21 cellular contexts compared by ENCODE assay signal in genomic region chr12:26043139-26044006, GRCh38.
DNase-seq lines count a peak whose midpoint lies in the region; FAIRE-seq and TF ChIP-seq lines count a peak whose summit lies in the region.
"Had no signal": no experiment of that assay in that cellular context is flagged by ENCODE, and none has a peak within 500 bp of the region (broad histone marks: within the 10 kb centered on the region; RNA-seq: fewer than 3 reads in every experiment).

No MANE protein-coding gene starts in this region.

- TF ChIP-seq CTCF in keratinocyte (optimal IDR thresholded peaks at IDR 0.05 in 1 of 3, IDR thresholded peaks at IDR 0.05 in 1 of 3, conservative IDR thresholded peaks at IDR 0.05 in 1 of 3; ENCODE audit: extremely low read depth in 1 of 3, insufficient read depth in 2 of 3, low read length in 3 of 3), result no peak

- H3K9me3 Mint-ChIP-seq in activated CD4-positive, alpha-beta T cell treated with anti-CD3 and anti-CD28 coated beads, Interleukin-2, amount 10 ng/mL, durations not matched to agents 7 days and 5 days, result no peaks in the 10 kb centered on the region
- H3K9me3 Mint-ChIP-seq: activated CD4-positive, alpha-beta memory T cell treated with anti-CD3 and anti-CD28 coated beads for 36 hours; central memory CD8-positive, alpha-beta T cell; stimulated activated naive CD8-positive, alpha-beta T cell treated with anti-CD3 and anti-CD28 coated beads, Interleukin-15, amount 100 ng/mL, for 72 hours had no signal

- DNase-seq in NCI-H82 (lab: John Stamatoyannopoulos, UW) (peak; percentile 40), NCI-H82 treated with DMSO at 0.1 percent for 48 hours (lab: John Stamatoyannopoulos, UW; ENCODE audit: unreplicated experiment) (no peak), keratinocyte (ENCODE audit: low read depth, low spot score) (no peak), superior temporal gyrus (ENCODE audit: extremely low spot score) (peak; percentile 73), DMS 273 (lab: John Stamatoyannopoulos, UW; ENCODE audit: unreplicated experiment) (no peak), activated gamma-delta T cell treated with Interleukin-2 at 50 U/mL for 16 hours (no peak)
- DNase-seq in activated CD4-positive, alpha-beta T cell treated with anti-CD3 and anti-CD28 coated beads, Interleukin-2, amount 10 ng/mL, durations not matched to agents 7 days and 5 days, result no peak
- DNase-seq: activated CD4-positive, alpha-beta memory T cell treated with anti-CD3 and anti-CD28 coated beads for 36 hours; activated T-cell treated with anti-CD3 and anti-CD28 coated beads for 4 hours; AML-193; erythroblast; left cardiac atrium; NCI-H524 treated with DMSO at 0.1 percent for 48 hours; stimulated activated CD4-positive, alpha-beta T cell treated with anti-CD3 and anti-CD28 coated beads, Interleukin-4, amount 100 ng/mL, for 1 hour; stimulated activated naive CD8-positive, alpha-beta T cell treated with anti-CD3 and anti-CD28 coated beads, Interleukin-15, amount 100 ng/mL, for 72 hours; T-helper 17 cell; WERI-Rb-1 had no signal

- no peaks in the 10 kb centered on the region for H3K9me3 ChIP-seq in keratinocyte (ENCODE audit: control insufficient read depth, low read depth, low read length)
- H3K9me3 ChIP-seq: gastroesophageal sphincter had no signal

- H2AFZ ChIP-seq in keratinocyte (ENCODE audit: control insufficient read depth, low read length), result peak overlapping the region; percentile 12

- H3K36me3 ChIP-seq in keratinocyte (ENCODE audit: control insufficient read depth in 2 of 2, extremely low read depth in 1 of 2, insufficient read depth in 2 of 2, low read length in 2 of 2), result no peaks in the 10 kb centered on the region
- H3K36me3 ChIP-seq: gastroesophageal sphincter, WERI-Rb-1 had no signal

- H3K9ac ChIP-seq in keratinocyte (ENCODE audit: control insufficient read depth, extremely low read depth, insufficient read depth, low read length), result no peak overlapping the region

- peaks cover 3% of the 10 kb centered on the region for H3K4me1 ChIP-seq in keratinocyte (ENCODE audit: control insufficient read depth, extremely low read depth, insufficient read depth, low read length)

- H3K27ac ChIP-seq in angular gyrus (ENCODE audit: low read depth, low read length), result peak overlapping the region; percentile 53
- no peak overlapping the region for H3K27ac ChIP-seq in keratinocyte (ENCODE audit: control insufficient read depth, insufficient read depth, low read length)
- H3K27ac ChIP-seq: 22Rv1, gastroesophageal sphincter, WERI-Rb-1 had no signal

- H4K20me1 ChIP-seq in keratinocyte (ENCODE audit: control insufficient read depth, extremely low read depth, insufficient read depth, low read length), result no peaks in the 10 kb centered on the region

- no peaks in the 10 kb centered on the region for H3K36me3 Mint-ChIP-seq in activated CD4-positive, alpha-beta T cell treated with anti-CD3 and anti-CD28 coated beads, Interleukin-2, amount 10 ng/mL, durations not matched to agents 7 days and 5 days (ENCODE audit: low read depth)
- H3K36me3 Mint-ChIP-seq: activated CD4-positive, alpha-beta memory T cell treated with anti-CD3 and anti-CD28 coated beads for 36 hours had no signal

- no peaks in the 10 kb centered on the region for H3K4me1 Mint-ChIP-seq in activated CD4-positive, alpha-beta T cell treated with anti-CD3 and anti-CD28 coated beads, Interleukin-2, amount 10 ng/mL, durations not matched to agents 7 days and 5 days
- H3K4me1 Mint-ChIP-seq: central memory CD8-positive, alpha-beta T cell; stimulated activated naive CD8-positive, alpha-beta T cell treated with anti-CD3 and anti-CD28 coated beads, Interleukin-15, amount 100 ng/mL, for 72 hours; T-helper 17 cell had no signal

- H3K4me3 ChIP-seq in keratinocyte (ENCODE audit: control insufficient read depth in 2 of 3, extremely low read depth in 1 of 3, insufficient read depth in 2 of 3, low read depth in 1 of 3, low read length in 3 of 3), result no peak overlapping the region
- H3K4me3 ChIP-seq: gastroesophageal sphincter had no signal

- H3K4me2 ChIP-seq in keratinocyte (ENCODE audit: control insufficient read depth, extremely low read depth, insufficient read depth, low read depth, low read length), result peak overlapping the region; percentile 18

- peak; percentile 46 for FAIRE-seq in keratinocyte (lab: Jason Lieb, UNC)

- no peak overlapping the region for H3K4me3 Mint-ChIP-seq in activated CD4-positive, alpha-beta T cell treated with anti-CD3 and anti-CD28 coated beads, Interleukin-2, amount 10 ng/mL, durations not matched to agents 7 days and 5 days
- H3K4me3 Mint-ChIP-seq: activated CD4-positive, alpha-beta memory T cell treated with anti-CD3 and anti-CD28 coated beads for 36 hours; central memory CD8-positive, alpha-beta T cell; stimulated activated naive CD8-positive, alpha-beta T cell treated with anti-CD3 and anti-CD28 coated beads, Interleukin-15, amount 100 ng/mL, for 72 hours; T-helper 17 cell had no signal

- CTCF ChIA-PET in activated CD4-positive, alpha-beta T cell treated with anti-CD3 and anti-CD28 coated beads, Interleukin-2, amount 10 ng/mL, durations not matched to agents 7 days and 5 days (lab: Charles Lee), result interaction anchor here (0.5 kb wide), 1 partner anchor 9 kb away, joined by 3 read pairs; no protein-coding TSS in a partner anchor

- peaks cover 6% of the 10 kb centered on the region for H3K79me2 ChIP-seq in keratinocyte (ENCODE audit: control insufficient read depth, insufficient read depth, low read length)

- no peak overlapping the region for H3K27ac Mint-ChIP-seq in activated CD4-positive, alpha-beta T cell treated with anti-CD3 and anti-CD28 coated beads, Interleukin-2, amount 10 ng/mL, durations not matched to agents 7 days and 5 days
- H3K27ac Mint-ChIP-seq: activated CD4-positive, alpha-beta memory T cell treated with anti-CD3 and anti-CD28 coated beads for 36 hours; T-helper 17 cell had no signal

- peaks cover 2% of the 10 kb centered on the region for H3K9me1 ChIP-seq in keratinocyte (ENCODE audit: control insufficient read depth, extremely low read depth, insufficient read depth, low read length)

- peaks cover 7% of the 10 kb centered on the region for H3K27me3 Mint-ChIP-seq in activated CD4-positive, alpha-beta T cell treated with anti-CD3 and anti-CD28 coated beads, Interleukin-2, amount 10 ng/mL, durations not matched to agents 7 days and 5 days
- H3K27me3 Mint-ChIP-seq: activated CD4-positive, alpha-beta memory T cell treated with anti-CD3 and anti-CD28 coated beads for 36 hours had no signal

- dilution Hi-C loops in keratinocyte (cut with MboI; ENCODE audit: extremely low pct_ligation_motif_present, low sequenced_read_pairs), result no loop called here

- no peaks in the 10 kb centered on the region for H3K27me3 ChIP-seq in keratinocyte (ENCODE audit: control insufficient read depth, extremely low read depth, insufficient read depth, low read length)
- H3K27me3 ChIP-seq: gastroesophageal sphincter had no signal

- POLR2A ChIA-PET in activated CD4-positive, alpha-beta T cell treated with anti-CD3 and anti-CD28 coated beads, Interleukin-2, amount 10 ng/mL, durations not matched to agents 7 days and 5 days (lab: Charles Lee), result no interaction called here

Comparison
In these comparisons a context has a peak if more than half of its experiments do, and no peak if none do; other contexts are left out.
1. DNase-seq: peak in NCI-H82 (single experiment) and superior temporal gyrus (single experiment); none in NCI-H82 treated with DMSO at 0.1 percent for 48 hours (single experiment), keratinocyte (single experiment), activated CD4-positive, alpha-beta T cell treated with anti-CD3 and anti-CD28 coated beads, Interleukin-2, amount 10 ng/mL, durations not matched to agents 7 days and 5 days (single experiment), DMS 273 (single experiment) and activated gamma-delta T cell treated with Interleukin-2 at 50 U/mL for 16 hours (single experiment).